Comparison of ENCODE assay signal across 25 cellular contexts in genomic region chr7:118696879-118697278, GRCh38.
DNase-seq lines count a peak whose midpoint lies in the region; ATAC-seq, FAIRE-seq and TF ChIP-seq lines count a peak whose summit lies in the region.
"Had no signal": no experiment of that assay in that cellular context is flagged by ENCODE, and none has a peak within 500 bp of the region (broad histone marks: within the 10 kb centered on the region; RNA-seq: fewer than 3 reads in every experiment).

No MANE protein-coding gene starts in this region.

- H3K18ac ChIP-seq in IMR-90 (ENCODE audit: low read depth, low read length) = no peak overlapping the region

- FAIRE-seq in GM12878 (lab: Jason Lieb, UNC) = no peak

- WGBS in IMR-90 (ENCODE audit: extremely low coverage in 2 of 2, insufficient read length in 1 of 2), 2 experiments = no CpG with 5 or more reads among the region's 2 CpGs
- WGBS in GM12878 (ENCODE audit: insufficient coverage, insufficient replicate concordance, low lambda C conversion rate, missing lambda C conversion rate) = 42% methylated on average over 2 of the region's 2 CpGs

- H2BK5ac ChIP-seq in IMR-90 (ENCODE audit: low read depth, low read length, poor library complexity, severe bottlenecking) = no peak overlapping the region

- TF ChIP-seq RAD21 in IMR-90 (IDR thresholded peaks at IDR 0.05; ENCODE audit: low read length) = no peak
- TF ChIP-seq RAD21 in GM12878 (IDR thresholded peaks at IDR 0.05; ENCODE audit: insufficient read depth, low read depth, low read length) = no peak

- no peaks in the 10 kb centered on the region for H3K79me2 ChIP-seq in GM12878 (ENCODE audit: control insufficient read depth, insufficient read depth, low read length)

- no peak for TF ChIP-seq EP300 in GM12878 (IDR thresholded peaks at IDR 0.05; ENCODE audit: borderline replicate concordance in 1 of 2, control insufficient read depth in 1 of 2, low read depth in 2 of 2, low read length in 2 of 2)

- H2BK15ac ChIP-seq in IMR-90 (ENCODE audit: low read depth, low read length) = no peak overlapping the region

- no peak for TF ChIP-seq CTCF in IMR-90 (conservative IDR thresholded peaks at IDR 0.05; ENCODE audit: low read depth, low read length)
- TF ChIP-seq CTCF in GM12878 (IDR thresholded peaks at IDR 0.05 in 2 of 3, conservative IDR thresholded peaks at IDR 0.05 in 1 of 3; ENCODE audit: control insufficient read depth in 2 of 3, extremely low read depth in 1 of 3, insufficient read depth in 1 of 3, low read depth in 3 of 3, low read length in 3 of 3) = no peak

- H4K91ac ChIP-seq in IMR-90 (ENCODE audit: insufficient read depth, low read depth, low read length) = no peak overlapping the region

- no peak overlapping the region for H4K8ac ChIP-seq in IMR-90 (ENCODE audit: low read depth in 2 of 2, low read length in 2 of 2)

- no peak overlapping the region for H3K14ac ChIP-seq in IMR-90 (replicated peaks; ENCODE audit: low read depth, low read length)

- no peak overlapping the region for H3K23ac ChIP-seq in IMR-90 (ENCODE audit: low read depth, low read length)

- no peak overlapping the region for H4K5ac ChIP-seq in IMR-90 (ENCODE audit: low read depth, low read length)

- H4K20me1 ChIP-seq in IMR-90 (ENCODE audit: insufficient read depth, low read length) (no peaks in the 10 kb centered on the region), GM12878 (ENCODE audit: control insufficient read depth, insufficient read depth) (no peaks in the 10 kb centered on the region)
- H4K20me1 ChIP-seq: BLaER1 had no signal

- no peak overlapping the region for H3K27ac ChIP-seq in IMR-90 (ENCODE audit: insufficient read depth, low read length)
- no peak overlapping the region for H3K27ac ChIP-seq in GM12878 (ENCODE audit: control insufficient read depth, insufficient read depth)
- H3K27ac ChIP-seq: BLaER1, HL-60, SK-N-MC had no signal

- H3K79me1 ChIP-seq in IMR-90 (ENCODE audit: low read depth in 1 of 2, low read length in 2 of 2) = no peaks in the 10 kb centered on the region

- no peak overlapping the region for H2BK20ac ChIP-seq in IMR-90 (ENCODE audit: low read depth, low read length)

- no peak overlapping the region for H2BK120ac ChIP-seq in IMR-90 (ENCODE audit: low read depth, low read length)

- H3K4me3 ChIP-seq in IMR-90 (ENCODE audit: insufficient read depth, low read depth, low read length) = no peak overlapping the region
- no peak overlapping the region for H3K4me3 ChIP-seq in GM12878
- H3K4me3 ChIP-seq: BLaER1, GM23338, SK-N-MC had no signal

- SMC1A ChIA-PET in GM12878 (lab: Charles Lee; ENCODE audit: uncharacterized antibody, unreplicated experiment) = no interaction called here

- H3K36me3 ChIP-seq in IMR-90 (ENCODE audit: control insufficient read depth, insufficient read depth, low read length) (no peaks in the 10 kb centered on the region), GM12878 (ENCODE audit: control insufficient read depth in 2 of 2, insufficient read depth in 2 of 2, low read length in 1 of 2) (no peaks in the 10 kb centered on the region)
- H3K36me3 ChIP-seq: BLaER1 had no signal

- H3K4me2 ChIP-seq in IMR-90 (ENCODE audit: low read depth, low read length) = no peak overlapping the region
- no peak overlapping the region for H3K4me2 ChIP-seq in GM12878 (ENCODE audit: control insufficient read depth, insufficient read depth)
- H3K4me2 ChIP-seq: BLaER1, GM23338 had no signal

- CTCF ChIA-PET in IMR-90 (lab: Yijun Ruan, JAX) = no interaction called here
- CTCF ChIA-PET in GM12878 (lab: Yijun Ruan, JAX) = no interaction called here

- H3K9ac ChIP-seq in IMR-90 (ENCODE audit: low read depth, low read length) (no peak overlapping the region), GM12878 (ENCODE audit: control insufficient read depth, insufficient read depth, low read length) (no peak overlapping the region)
- H3K9ac ChIP-seq: BLaER1 had no signal

- POLR2A ChIA-PET in IMR-90 (lab: Charles Lee; ENCODE audit: unreplicated experiment) = no interaction called here
- POLR2A ChIA-PET in GM12878 (lab: Charles Lee) = no interaction called here

- H3K56ac ChIP-seq in IMR-90 (ENCODE audit: extremely low read depth, insufficient read depth, low read length) = no peak overlapping the region

- H3K9me3 ChIP-seq in IMR-90 (ENCODE audit: control insufficient read depth, insufficient read depth, low read length) = no peaks in the 10 kb centered on the region
- no peaks in the 10 kb centered on the region for H3K9me3 ChIP-seq in GM12878 (replicated peaks; ENCODE audit: control insufficient read depth, insufficient read depth, low read length)
- H3K9me3 ChIP-seq: BLaER1 had no signal

- no peak overlapping the region for H2AK9ac ChIP-seq in IMR-90 (replicated peaks; ENCODE audit: low read depth, low read length, poor library complexity)

- DNase-seq in IMR-90 (no peak), GM12878 (ENCODE audit: low read depth, low spot score) (no peak), NCI-H748 treated with DMSO at 0.1 percent for 48 hours (lab: John Stamatoyannopoulos, UW) (no peak), anterior cingulate cortex (lab: John Stamatoyannopoulos, UW) (no peak), left colon (no peak)
- DNase-seq: CD4-positive, CD25-positive, alpha-beta regulatory T cell; DMS153; DND-41; H9; Karpas-422; NCI-H1092; NCI-H1417 treated with DMSO at 0.1 percent for 48 hours; NCI-H1694 treated with DMSO at 0.1 percent for 48 hours; NCI-H2081; NCI-H2227 treated with DMSO at 0.1 percent for 48 hours; NCI-H69; SIG-M5; T-helper 17 cell had no signal

- ATAC-seq in GM18505 (IDR thresholded peaks at IDR 0.05; ENCODE audit: unreplicated experiment) (peak; percentile 50), GM21786 (IDR thresholded peaks at IDR 0.05; ENCODE audit: unreplicated experiment) (peak; percentile 51), IMR-90 (ENCODE audit: low read depth) (no peak), GM12878 (peak; percentile 35; the same call in 2 of the 3 replicates), HG03139 (IDR thresholded peaks at IDR 0.05; ENCODE audit: unreplicated experiment) (no peak), left colon (no peak)
- ATAC-seq: GM23338, T-helper 17 cell had no signal

- in situ Hi-C loops in IMR-90 (cut with MboI; ENCODE audit: low sequenced_read_pairs) = no loop called here
- in situ Hi-C loops in GM12878 (cut with MboI) = no loop called here

- TF ChIP-seq POLR2A in GM18505 (IDR thresholded peaks at IDR 0.05; ENCODE audit: borderline replicate concordance, extremely low read depth, insufficient read depth, insufficient read length) (no peak), IMR-90 (IDR thresholded peaks at IDR 0.05; ENCODE audit: low read depth, low read length) (no peak), GM12878 (IDR thresholded peaks at IDR 0.05; ENCODE audit: low read depth, low read length) (no peak)

- no peak overlapping the region for H2AK5ac ChIP-seq in IMR-90 (ENCODE audit: low read depth, low read length)

- intact Hi-C loops in IMR-90 (cut with micrococcal nuclease) = no loop called here
- intact Hi-C loops in GM12878 (cut with micrococcal nuclease; ENCODE audit: unreplicated experiment) = no loop called here
- intact Hi-C loops in left colon (cut with DNase I, micrococcal nuclease) = no loop called here

- dilution Hi-C loops in IMR-90 (cut with HindIII; ENCODE audit: low sequenced_read_pairs, unreplicated experiment) = no loop called here

- no peaks in the 10 kb centered on the region for H3K9me1 ChIP-seq in IMR-90 (ENCODE audit: insufficient read depth, low read length)

- H3K27me3 ChIP-seq in IMR-90 (ENCODE audit: control insufficient read depth, insufficient read depth, low read length) (no peaks in the 10 kb centered on the region), GM12878 (replicated peaks in 1 of 2; ENCODE audit: control insufficient read depth in 2 of 2, insufficient read depth in 2 of 2, low read length in 1 of 2) (no peaks in the 10 kb centered on the region)
- H3K27me3 ChIP-seq: BLaER1 had no signal

- no peaks in the 10 kb centered on the region for H3K4me1 ChIP-seq in IMR-90 (ENCODE audit: control insufficient read depth, insufficient read depth, low read length)
- H3K4me1 ChIP-seq in GM12878 (ENCODE audit: control insufficient read depth, insufficient read depth, low read length) = no peaks in the 10 kb centered on the region
- H3K4me1 ChIP-seq: BLaER1 had no signal

- H2AFZ ChIP-seq in IMR-90 (replicated peaks; ENCODE audit: low read length, poor library complexity) (peak overlapping the region; percentile 43), GM12878 (ENCODE audit: control insufficient read depth, low read depth, low read length) (no peak overlapping the region)
- H2AFZ ChIP-seq: GM23338 had no signal

- H3K4ac ChIP-seq in IMR-90 (ENCODE audit: low read depth, low read length) = no peak overlapping the region

- BruUV-seq in IMR-90 (replicated peaks; lab: Mats Ljungman, UMichigan) (no TSS peak), GM12878 (replicated peaks; lab: Mats Ljungman, UMichigan) (no TSS peak)

- RAD21 ChIA-PET in GM12878 (lab: Charles Lee; ENCODE audit: unreplicated experiment) = no interaction called here

TF ChIP-seq in IMR-90, 13 proteins besides CTCF, POLR2A, EP300 and RAD21 (continues in another document):
- TF ChIP-seq CEBPB (IDR thresholded peaks at IDR 0.05; ENCODE audit: low read depth, low read length) = no peak
- TF ChIP-seq FOS (IDR thresholded peaks at IDR 0.05; ENCODE audit: low read depth, low read length) = no peak
- TF ChIP-seq USF2 (IDR thresholded peaks at IDR 0.05; ENCODE audit: low read depth, low read length) = no peak
- TF ChIP-seq MXI1 (IDR thresholded peaks at IDR 0.05; ENCODE audit: borderline replicate concordance, low read depth, low read length) = no peak
- no peak for TF ChIP-seq RFX5 (IDR thresholded peaks at IDR 0.05; ENCODE audit: low read depth, low read length)

TF ChIP-seq in GM12878, 131 proteins besides CTCF, POLR2A, EP300 and RAD21 (continues in another document):
- TF ChIP-seq RFX5 (IDR thresholded peaks at IDR 0.05; ENCODE audit: low read depth, low read length) (no peak), ETV6 (conservative IDR thresholded peaks at IDR 0.05 in 1 of 2, IDR thresholded peaks at IDR 0.05 in 1 of 2; ENCODE audit: borderline replicate concordance in 1 of 2, low read depth in 1 of 2) (no peak), BACH1 (IDR thresholded peaks at IDR 0.05; ENCODE audit: borderline replicate concordance) (no peak), TCF3 (IDR thresholded peaks at IDR 0.05; ENCODE audit: borderline replicate concordance, insufficient read depth, low read depth, low read length) (no peak), HSF1 (IDR thresholded peaks at IDR 0.05; ENCODE audit: low read depth, low read length) (no peak), SRF (IDR thresholded peaks at IDR 0.05; ENCODE audit: low read depth in 2 of 2, low read length in 2 of 2) (no peak)

Comparison
In these comparisons a context has a peak if more than half of its experiments do, and no peak if none do; other contexts are left out.
1. ATAC-seq: peak in GM18505 (single experiment), GM21786 (single experiment) and GM12878 (single experiment); none in IMR-90 (single experiment), HG03139 (single experiment) and left colon (single experiment).